Comparison of ENCODE assay signal across 1 cellular context in the genomic region with DNA sequence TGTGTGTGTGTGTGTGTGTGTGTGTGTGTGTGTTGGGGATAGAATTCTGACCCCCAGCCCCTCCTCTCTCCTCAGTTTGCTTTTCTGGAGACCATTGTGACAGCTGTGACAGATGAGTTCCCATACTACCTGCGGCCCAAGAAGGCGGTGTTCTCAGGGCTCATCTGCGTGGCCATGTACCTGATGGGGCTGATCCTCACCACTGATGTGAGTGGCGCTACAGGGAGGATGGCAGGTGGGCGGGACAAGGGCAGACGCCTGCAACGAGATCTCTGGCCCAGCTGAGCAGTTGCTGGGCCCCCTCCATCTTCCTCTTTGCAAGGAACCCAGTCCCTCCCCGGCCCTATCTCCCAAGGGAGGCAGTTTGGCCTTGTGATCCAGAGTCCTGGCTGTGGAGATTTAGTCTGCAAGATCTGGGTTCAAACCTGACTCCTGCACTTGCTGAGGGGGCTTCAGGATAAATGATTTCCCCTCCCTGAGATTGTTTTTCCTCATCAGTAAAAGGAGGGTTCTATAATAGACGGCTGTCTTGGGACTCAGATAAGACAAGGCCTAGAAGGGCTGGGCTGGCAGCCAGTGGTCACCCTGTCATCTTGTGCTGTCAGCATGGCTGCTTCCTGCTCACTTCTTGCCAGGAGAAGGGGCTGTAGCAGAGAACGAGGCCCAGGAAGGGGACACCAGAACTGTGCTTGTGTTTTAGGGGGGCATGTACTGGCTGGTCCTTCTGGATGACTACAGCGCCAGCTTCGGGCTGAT.
TF ChIP-seq lines count a peak whose summit lies in the region.

No MANE protein-coding gene starts in this region.

TF ChIP-seq in GM23338, 12 proteins besides CTCF, POLR2A, EP300 and RAD21 (continued from another document):
- TF ChIP-seq, protein P1, sequence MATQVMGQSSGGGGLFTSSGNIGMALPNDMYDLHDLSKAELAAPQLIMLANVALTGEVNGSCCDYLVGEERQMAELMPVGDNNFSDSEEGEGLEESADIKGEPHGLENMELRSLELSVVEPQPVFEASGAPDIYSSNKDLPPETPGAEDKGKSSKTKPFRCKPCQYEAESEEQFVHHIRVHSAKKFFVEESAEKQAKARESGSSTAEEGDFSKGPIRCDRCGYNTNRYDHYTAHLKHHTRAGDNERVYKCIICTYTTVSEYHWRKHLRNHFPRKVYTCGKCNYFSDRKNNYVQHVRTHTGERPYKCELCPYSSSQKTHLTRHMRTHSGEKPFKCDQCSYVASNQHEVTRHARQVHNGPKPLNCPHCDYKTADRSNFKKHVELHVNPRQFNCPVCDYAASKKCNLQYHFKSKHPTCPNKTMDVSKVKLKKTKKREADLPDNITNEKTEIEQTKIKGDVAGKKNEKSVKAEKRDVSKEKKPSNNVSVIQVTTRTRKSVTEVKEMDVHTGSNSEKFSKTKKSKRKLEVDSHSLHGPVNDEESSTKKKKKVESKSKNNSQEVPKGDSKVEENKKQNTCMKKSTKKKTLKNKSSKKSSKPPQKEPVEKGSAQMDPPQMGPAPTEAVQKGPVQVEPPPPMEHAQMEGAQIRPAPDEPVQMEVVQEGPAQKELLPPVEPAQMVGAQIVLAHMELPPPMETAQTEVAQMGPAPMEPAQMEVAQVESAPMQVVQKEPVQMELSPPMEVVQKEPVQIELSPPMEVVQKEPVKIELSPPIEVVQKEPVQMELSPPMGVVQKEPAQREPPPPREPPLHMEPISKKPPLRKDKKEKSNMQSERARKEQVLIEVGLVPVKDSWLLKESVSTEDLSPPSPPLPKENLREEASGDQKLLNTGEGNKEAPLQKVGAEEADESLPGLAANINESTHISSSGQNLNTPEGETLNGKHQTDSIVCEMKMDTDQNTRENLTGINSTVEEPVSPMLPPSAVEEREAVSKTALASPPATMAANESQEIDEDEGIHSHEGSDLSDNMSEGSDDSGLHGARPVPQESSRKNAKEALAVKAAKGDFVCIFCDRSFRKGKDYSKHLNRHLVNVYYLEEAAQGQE (IDR thresholded peaks at IDR 0.05; ENCODE audit: unreplicated experiment) = no peak
- TF ChIP-seq, protein P2, sequence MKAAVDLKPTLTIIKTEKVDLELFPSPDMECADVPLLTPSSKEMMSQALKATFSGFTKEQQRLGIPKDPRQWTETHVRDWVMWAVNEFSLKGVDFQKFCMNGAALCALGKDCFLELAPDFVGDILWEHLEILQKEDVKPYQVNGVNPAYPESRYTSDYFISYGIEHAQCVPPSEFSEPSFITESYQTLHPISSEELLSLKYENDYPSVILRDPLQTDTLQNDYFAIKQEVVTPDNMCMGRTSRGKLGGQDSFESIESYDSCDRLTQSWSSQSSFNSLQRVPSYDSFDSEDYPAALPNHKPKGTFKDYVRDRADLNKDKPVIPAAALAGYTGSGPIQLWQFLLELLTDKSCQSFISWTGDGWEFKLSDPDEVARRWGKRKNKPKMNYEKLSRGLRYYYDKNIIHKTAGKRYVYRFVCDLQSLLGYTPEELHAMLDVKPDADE (IDR thresholded peaks at IDR 0.05) = no peak
- TF ChIP-seq, protein P3, sequence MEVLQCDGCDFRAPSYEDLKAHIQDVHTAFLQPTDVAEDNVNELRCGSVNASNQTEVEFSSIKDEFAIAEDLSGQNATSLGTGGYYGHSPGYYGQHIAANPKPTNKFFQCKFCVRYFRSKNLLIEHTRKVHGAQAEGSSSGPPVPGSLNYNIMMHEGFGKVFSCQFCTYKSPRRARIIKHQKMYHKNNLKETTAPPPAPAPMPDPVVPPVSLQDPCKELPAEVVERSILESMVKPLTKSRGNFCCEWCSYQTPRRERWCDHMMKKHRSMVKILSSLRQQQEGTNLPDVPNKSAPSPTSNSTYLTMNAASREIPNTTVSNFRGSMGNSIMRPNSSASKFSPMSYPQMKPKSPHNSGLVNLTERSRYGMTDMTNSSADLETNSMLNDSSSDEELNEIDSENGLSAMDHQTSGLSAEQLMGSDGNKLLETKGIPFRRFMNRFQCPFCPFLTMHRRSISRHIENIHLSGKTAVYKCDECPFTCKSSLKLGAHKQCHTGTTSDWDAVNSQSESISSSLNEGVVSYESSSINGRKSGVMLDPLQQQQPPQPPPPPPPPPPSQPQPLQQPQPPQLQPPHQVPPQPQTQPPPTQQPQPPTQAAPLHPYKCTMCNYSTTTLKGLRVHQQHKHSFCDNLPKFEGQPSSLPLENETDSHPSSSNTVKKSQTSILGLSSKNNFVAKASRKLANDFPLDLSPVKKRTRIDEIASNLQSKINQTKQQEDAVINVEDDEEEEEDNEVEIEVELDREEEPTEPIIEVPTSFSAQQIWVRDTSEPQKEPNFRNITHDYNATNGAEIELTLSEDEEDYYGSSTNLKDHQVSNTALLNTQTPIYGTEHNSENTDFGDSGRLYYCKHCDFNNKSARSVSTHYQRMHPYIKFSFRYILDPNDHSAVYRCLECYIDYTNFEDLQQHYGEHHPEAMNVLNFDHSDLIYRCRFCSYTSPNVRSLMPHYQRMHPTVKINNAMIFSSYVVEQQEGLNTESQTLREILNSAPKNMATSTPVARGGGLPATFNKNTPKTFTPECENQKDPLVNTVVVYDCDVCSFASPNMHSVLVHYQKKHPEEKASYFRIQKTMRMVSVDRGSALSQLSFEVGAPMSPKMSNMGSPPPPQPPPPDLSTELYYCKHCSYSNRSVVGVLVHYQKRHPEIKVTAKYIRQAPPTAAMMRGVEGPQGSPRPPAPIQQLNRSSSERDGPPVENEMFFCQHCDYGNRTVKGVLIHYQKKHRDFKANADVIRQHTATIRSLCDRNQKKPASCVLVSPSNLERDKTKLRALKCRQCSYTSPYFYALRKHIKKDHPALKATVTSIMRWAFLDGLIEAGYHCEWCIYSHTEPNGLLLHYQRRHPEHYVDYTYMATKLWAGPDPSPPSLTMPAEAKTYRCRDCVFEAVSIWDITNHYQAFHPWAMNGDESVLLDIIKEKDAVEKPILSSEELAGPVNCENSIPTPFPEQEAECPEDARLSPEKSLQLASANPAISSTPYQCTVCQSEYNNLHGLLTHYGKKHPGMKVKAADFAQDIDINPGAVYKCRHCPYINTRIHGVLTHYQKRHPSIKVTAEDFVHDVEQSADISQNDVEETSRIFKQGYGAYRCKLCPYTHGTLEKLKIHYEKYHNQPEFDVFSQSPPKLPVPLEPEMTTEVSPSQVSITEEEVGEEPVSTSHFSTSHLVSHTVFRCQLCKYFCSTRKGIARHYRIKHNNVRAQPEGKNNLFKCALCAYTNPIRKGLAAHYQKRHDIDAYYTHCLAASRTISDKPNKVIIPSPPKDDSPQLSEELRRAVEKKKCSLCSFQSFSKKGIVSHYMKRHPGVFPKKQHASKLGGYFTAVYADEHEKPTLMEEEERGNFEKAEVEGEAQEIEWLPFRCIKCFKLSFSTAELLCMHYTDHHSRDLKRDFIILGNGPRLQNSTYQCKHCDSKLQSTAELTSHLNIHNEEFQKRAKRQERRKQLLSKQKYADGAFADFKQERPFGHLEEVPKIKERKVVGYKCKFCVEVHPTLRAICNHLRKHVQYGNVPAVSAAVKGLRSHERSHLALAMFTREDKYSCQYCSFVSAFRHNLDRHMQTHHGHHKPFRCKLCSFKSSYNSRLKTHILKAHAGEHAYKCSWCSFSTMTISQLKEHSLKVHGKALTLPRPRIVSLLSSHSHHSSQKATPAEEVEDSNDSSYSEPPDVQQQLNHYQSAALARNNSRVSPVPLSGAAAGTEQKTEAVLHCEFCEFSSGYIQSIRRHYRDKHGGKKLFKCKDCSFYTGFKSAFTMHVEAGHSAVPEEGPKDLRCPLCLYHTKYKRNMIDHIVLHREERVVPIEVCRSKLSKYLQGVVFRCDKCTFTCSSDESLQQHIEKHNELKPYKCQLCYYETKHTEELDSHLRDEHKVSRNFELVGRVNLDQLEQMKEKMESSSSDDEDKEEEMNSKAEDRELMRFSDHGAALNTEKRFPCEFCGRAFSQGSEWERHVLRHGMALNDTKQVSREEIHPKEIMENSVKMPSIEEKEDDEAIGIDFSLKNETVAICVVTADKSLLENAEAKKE (CRISPR knock-in tag; IDR thresholded peaks at IDR 0.05) = no peak
- TF ChIP-seq ZNF331 (CRISPR knock-in tag; IDR thresholded peaks at IDR 0.05; ENCODE audit: low read depth) (no peak), NANOG (IDR thresholded peaks at IDR 0.05; ENCODE audit: borderline replicate concordance) (no peak)
